Comparison of ENCODE assay signal across 9 cellular contexts in genomic region chr12:111412830-111413441, GRCh38. TPM values are rescaled to one million over a fixed set of nuclear protein-coding genes. Genes with fewer than 3 reads are reported as not detected.
DNase-seq lines count a peak whose midpoint lies in the region; ATAC-seq, FAIRE-seq and TF ChIP-seq lines count a peak whose summit lies in the region.
"Had no signal": no experiment of that assay in that cellular context is flagged by ENCODE, and none has a peak within 500 bp of the region (broad histone marks: within the 10 kb centered on the region; RNA-seq: fewer than 3 reads in every experiment).

No MANE protein-coding gene starts in this region.

- POLR2A ChIA-PET in A673 (lab: Charles Lee; ENCODE audit: low non-redundant PET) (interaction anchor here (1.1 kb wide), 1 partner anchor 16 kb away, joined by 7 read pairs; no protein-coding TSS in a partner anchor), K562 (lab: Yijun Ruan, JAX) (interaction anchor here (0.6 to 4.0 kb wide), 11 partner anchors 8 to 1652 kb away, joined by 3 to 24 read pairs (median 4); no protein-coding TSS in a partner anchor)

- FAIRE-seq in K562 (lab: Jason Lieb, UNC): peak; percentile 66

- H3K9me2 ChIP-seq in GM23338 (ENCODE audit: insufficient read depth): no peaks in the 10 kb centered on the region

- TF ChIP-seq CTCF in A673 (conservative IDR thresholded peaks at IDR 0.05; ENCODE audit: low read depth, low read length): no peak
- no peak for TF ChIP-seq CTCF in GM23338 (conservative IDR thresholded peaks at IDR 0.05; ENCODE audit: low read depth in 2 of 2)
- TF ChIP-seq CTCF in K562 (IDR thresholded peaks at IDR 0.05 in 2 of 3, conservative IDR thresholded peaks at IDR 0.05 in 1 of 3; ENCODE audit: insufficient read depth in 2 of 3, low read depth in 1 of 3, low read length in 3 of 3): no peak
- no peak for TF ChIP-seq CTCF in natural killer cell (IDR thresholded peaks at IDR 0.05)

- H3K27ac Mint-ChIP-seq in GM23338 (peak overlapping the region; percentile 44), natural killer cell (peak overlapping the region; percentile 91 to 96)

- H3K4me3 ChIP-seq in A673 (ENCODE audit: low read depth, low read length, poor library complexity, severe bottlenecking) (no peak overlapping the region), GM23338 (peak overlapping the region; percentile 26), K562 (no peak overlapping the region), MG63 (no peak overlapping the region)

- TF ChIP-seq RAD21 in K562 (CRISPR knock-in tag; conservative IDR thresholded peaks at IDR 0.05 in 1 of 2, IDR thresholded peaks at IDR 0.05 in 1 of 2): no peak

- peaks cover 62% of the 10 kb centered on the region for H3K4me1 ChIP-seq in A673 (ENCODE audit: insufficient read depth, low read length, poor library complexity, severe bottlenecking)
- peaks cover 63% of the 10 kb centered on the region for H3K4me1 ChIP-seq in GM23338 (ENCODE audit: insufficient read depth)
- peaks cover 57 to 61% of the 10 kb centered on the region in 2 experiments for H3K4me1 ChIP-seq in K562 (replicated peaks in 1 of 2; ENCODE audit: control insufficient read depth in 2 of 2, insufficient read depth in 2 of 2, low read length in 2 of 2)

- H2AFZ ChIP-seq in GM23338: no peak overlapping the region
- no peak overlapping the region for H2AFZ ChIP-seq in K562 (ENCODE audit: low read depth, low read length)

- TF ChIP-seq EP300 in K562 (IDR thresholded peaks at IDR 0.05; ENCODE audit: low read length): no peak

- in situ Hi-C loops in K562 (cut with MboI): no loop called here

- H3K4me1 Mint-ChIP-seq in GM23338 (peaks cover 66% of the 10 kb centered on the region), natural killer cell (peaks cover 55 to 77% of the 10 kb centered on the region in 2 donors)

- ATAC-seq in GM23338: no peak
- ATAC-seq in K562: no peak
- ATAC-seq in natural killer cell: no peak

- BruUV-seq in A673 (replicated peaks; lab: Mats Ljungman, UMichigan): no TSS peak
- no TSS peak for BruUV-seq in K562 (replicated peaks; lab: Mats Ljungman, UMichigan)

- H3K36me3 ChIP-seq in A673 (ENCODE audit: insufficient read depth, low read length, poor library complexity, severe bottlenecking): peaks cover 6% of the 10 kb centered on the region
- no peaks in the 10 kb centered on the region for H3K36me3 ChIP-seq in GM23338 (ENCODE audit: insufficient read depth)
- peaks cover 79% of the 10 kb centered on the region for H3K36me3 ChIP-seq in K562 (ENCODE audit: control insufficient read depth, insufficient read depth, low read length)
- H3K36me3 ChIP-seq in MG63: peaks cover 17% of the 10 kb centered on the region

- H3K4me2 ChIP-seq in GM23338 (peak overlapping the region; percentile 69), K562 (ENCODE audit: insufficient read depth, low read length) (peak overlapping the region; percentile 27)

- H3K4me3 Mint-ChIP-seq in GM23338: peak overlapping the region; percentile 14; the same call in 1 of the 3 replicates
- peak overlapping the region; percentile 90 for H3K4me3 Mint-ChIP-seq in natural killer cell

- H3K27me3 ChIP-seq in A673 (replicated peaks; ENCODE audit: insufficient read depth, low read depth, low read length, poor library complexity) (no peaks in the 10 kb centered on the region), GM23338 (ENCODE audit: insufficient read depth) (no peaks in the 10 kb centered on the region), K562 (ENCODE audit: control insufficient read depth in 2 of 2, insufficient read depth in 2 of 2, low read length in 2 of 2) (no peaks in the 10 kb centered on the region), MG63 (no peaks in the 10 kb centered on the region)

- H4K20me1 ChIP-seq in GM23338 (replicated peaks; ENCODE audit: insufficient read depth) (peaks cover 52% of the 10 kb centered on the region), K562 (replicated peaks; ENCODE audit: control insufficient read depth, insufficient read depth, low read length) (peaks cover 64% of the 10 kb centered on the region)

- DNase-seq in A673 (ENCODE audit: low spot score) (no peak), GM23338 (ENCODE audit: low spot score) (no peak), K562 (ENCODE audit: extremely low read depth in 1 of 4, low spot score in 3 of 4) (peak in 1 of 4 experiments; percentile 57), natural killer cell (no peak), DMS 273 treated with DMSO at 0.1 percent for 48 hours (lab: John Stamatoyannopoulos, UW) (no peak), MG63 (no peak), HCEC 1CT (no peak), NCI-H2081 treated with DMSO at 0.1 percent for 48 hours (lab: John Stamatoyannopoulos, UW) (no peak)
- DNase-seq: activated CD4-positive, alpha-beta T cell treated with anti-CD3 and anti-CD28 coated beads, Interleukin-2, amount 50 U/mL, for 4 hours had no signal

- no peak for TF ChIP-seq POLR2A in K562 (conservative IDR thresholded peaks at IDR 0.05)

- peaks cover 100% of the 10 kb centered on the region for H3K79me2 ChIP-seq in GM23338 (replicated peaks; ENCODE audit: insufficient read depth)
- peaks cover 98% of the 10 kb centered on the region for H3K79me2 ChIP-seq in K562 (ENCODE audit: control insufficient read depth, insufficient read depth, low read length)

- H3F3A ChIP-seq in GM23338 (replicated peaks; ENCODE audit: low read depth): peaks cover 11% of the 10 kb centered on the region; the same call in 1 of the 2 replicates

- CTCF ChIA-PET in A673 (lab: Charles Lee): interaction anchor here (1.4 to 2.1 kb wide), 2 partner anchors 16 to 39 kb away, joined by 9 to 10 read pairs; no protein-coding TSS in a partner anchor
- CTCF ChIA-PET in K562 (lab: Yijun Ruan, JAX; ENCODE audit: low intra/inter-chr PET ratio): no interaction called here

- peaks cover 19% of the 10 kb centered on the region for H3K9me1 ChIP-seq in K562 (ENCODE audit: control insufficient read depth, insufficient read depth, low read length)

- H3K36me3 Mint-ChIP-seq in GM23338 (ENCODE audit: low read depth): peaks cover 18% of the 10 kb centered on the region
- H3K36me3 Mint-ChIP-seq in natural killer cell: no peaks in the 10 kb centered on the region

- H3K9ac ChIP-seq in K562 (ENCODE audit: insufficient read depth in 1 of 2, low read depth in 2 of 2, low read length in 2 of 2): peak overlapping the region; percentile 30 to 56; a peak in 3 of 4 replicates

- H3K27me3 Mint-ChIP-seq in GM23338 (ENCODE audit: insufficient read depth, low read depth, poor library complexity) (peaks cover 16% of the 10 kb centered on the region), natural killer cell (ENCODE audit: low read depth in 2 of 2) (no peaks in the 10 kb centered on the region)

- intact Hi-C loops in A673 (cut with micrococcal nuclease; ENCODE audit: unreplicated experiment) (no loop called here), K562 (cut with micrococcal nuclease) (no loop called here), natural killer cell (cut with micrococcal nuclease) (no loop called here)

- H3K27ac ChIP-seq in A673 (ENCODE audit: low read depth, low read length, poor library complexity, severe bottlenecking): peak overlapping the region; percentile 91
- H3K27ac ChIP-seq in GM23338 (ENCODE audit: low read depth): peak overlapping the region; percentile 90
- peak overlapping the region; percentile 92 for H3K27ac ChIP-seq in K562 (ENCODE audit: extremely low read depth, low read depth, low read length)

- 41% methylated on average over 6 of the region's 6 CpGs for WGBS in K562 (ENCODE audit: insufficient coverage, low coverage, missing lambda C conversion rate)

- H3K9me3 Mint-ChIP-seq in GM23338 (no peaks in the 10 kb centered on the region), natural killer cell (no peaks in the 10 kb centered on the region)

- no peaks in the 10 kb centered on the region for H3K9me3 ChIP-seq in A673 (ENCODE audit: low read depth, low read length, poor library complexity, severe bottlenecking)
- H3K9me3 ChIP-seq in K562 (replicated peaks; ENCODE audit: control insufficient read depth, insufficient read depth, low read depth, low read length): no peaks in the 10 kb centered on the region
- no peaks in the 10 kb centered on the region for H3K9me3 ChIP-seq in MG63

RNA-seq across cellular contexts. Expression of gene SH2B3, which starts 7.2 kb away (rescaled TPM):
- total RNA-seq in A673 (2021) (109 and 133 TPM in 2 replicates), K562 (2014; rRNA removed) (46.7 and 52.0 TPM in 2 replicates), K562 (2014; rRNA removed; fragmentation: Illumina TruSeq; extraction: Trizol) (37.4 and 46.7 TPM in 2 replicates), K562 (2015; rRNA removed; fragmentation: Illumina TruSeq; extraction: Trizol) (22.9 and 23.4 TPM in 2 replicates), K562 (2021) (63.8 and 75.3 TPM in 2 replicates), natural killer cell (10 to 100 TPM; 68.1 to 81.3 (median 68.4) TPM)
- total RNA-seq in GM23338 (2014; rRNA removed; shearing (Covaris generic)): 59.0 and 59.3 TPM in 2 replicates
- polyA plus RNA-seq in GM23338 (2016; fragmentation: Nextera tagmentation; extraction: Ambion mirVana) (7.6 and 8.1 TPM in 2 replicates), K562 (2011; rRNA removed) (28.2 and 32.5 TPM in 2 replicates), K562 (2014; fragmentation: Illumina TruSeq; extraction: Trizol) (59.9 and 64.4 TPM in 2 replicates), K562 (2014; fragmentation: Nextera tagmentation; extraction: Ambion mirVana) (10 to 100 TPM; 10.8 to 14.3 TPM), K562 (2014; rRNA removed) (38.6 and 41.3 TPM in 2 replicates)
- 50.2 and 69.6 TPM in 2 replicates for total RNA-seq in K562 (2011; cell fraction: chromatin; rRNA removed; ENCODE audit: low replicate concordance)
- 38.4 and 40.4 TPM in 2 replicates for total RNA-seq in K562 (2011; cell fraction: nucleolus; rRNA removed)
- 52.1 and 86.9 TPM in 2 replicates for total RNA-seq in K562 (2011; cell fraction: nucleoplasm; rRNA removed)
- 33.3 and 57.9 TPM in 2 replicates for polyA plus RNA-seq in K562 (2011; cell fraction: cytosol; rRNA removed)
- polyA plus RNA-seq in K562 (2011; cell fraction: nucleus; rRNA removed): 25.5 and 39.5 TPM in 2 replicates
- 29.2 and 33.2 TPM in 2 replicates for polyA plus RNA-seq in K562 (2012)
- polyA minus RNA-seq in K562 (2011; rRNA and poly(A)+ RNA removed): 22.2 and 28.8 TPM in 2 replicates
- 40.8 and 46.0 TPM in 2 replicates for polyA minus RNA-seq in K562 (2011; cell fraction: cytosol; rRNA and poly(A)+ RNA removed)
- 10.2 and 14.4 TPM in 2 replicates for polyA minus RNA-seq in K562 (2011; cell fraction: nucleus; rRNA and poly(A)+ RNA removed)
- 12.8 and 15.8 TPM in 2 replicates for total RNA-seq in MG63 (2014; rRNA removed; shearing (Covaris generic); ENCODE audit: low replicate concordance)

RNA-seq across cellular contexts. Expression of gene PHETA1, which starts 44.0 kb away (rescaled TPM):
- total RNA-seq in A673 (2021) (5.7 and 6.6 TPM in 2 replicates), K562 (2014; rRNA removed) (6.2 and 8.0 TPM in 2 replicates), K562 (2014; rRNA removed; fragmentation: Illumina TruSeq; extraction: Trizol) (1.3 and 1.5 TPM in 2 replicates), K562 (2015; rRNA removed; fragmentation: Illumina TruSeq; extraction: Trizol) (3.0 and 3.5 TPM in 2 replicates), K562 (2021) (8.9 and 12.4 TPM in 2 replicates), natural killer cell (1 to 10 TPM; 3.4 to 3.8 (median 3.5) TPM)
- total RNA-seq in GM23338 (2014; rRNA removed; shearing (Covaris generic)): 12.9 and 15.4 TPM in 2 replicates
- polyA plus RNA-seq in GM23338 (2016; fragmentation: Nextera tagmentation; extraction: Ambion mirVana) (4.8 and 5.3 TPM in 2 replicates), K562 (2011; rRNA removed) (2.2 and 2.5 TPM in 2 replicates), K562 (2014; fragmentation: Illumina TruSeq; extraction: Trizol) (3.4 and 5.7 TPM in 2 replicates), K562 (2014; fragmentation: Nextera tagmentation; extraction: Ambion mirVana) (under 1 TPM; 0.03 to 0.17 TPM), K562 (2014; rRNA removed) (6.9 and 7.2 TPM in 2 replicates)
- 4.2 and 14.8 TPM in 2 replicates for total RNA-seq in K562 (2011; cell fraction: chromatin; rRNA removed; ENCODE audit: low replicate concordance)
- 14.1 and 15.7 TPM in 2 replicates for total RNA-seq in K562 (2011; cell fraction: nucleolus; rRNA removed)
- 6.2 and 8.2 TPM in 2 replicates for total RNA-seq in K562 (2011; cell fraction: nucleoplasm; rRNA removed)
- 2.8 and 8.2 TPM in 2 replicates for polyA plus RNA-seq in K562 (2011; cell fraction: cytosol; rRNA removed)
- polyA plus RNA-seq in K562 (2011; cell fraction: nucleus; rRNA removed): 6.7 and 12.1 TPM in 2 replicates
- polyA plus RNA-seq in K562 (2012): 6.0 and 7.5 TPM in 2 replicates
- polyA minus RNA-seq in K562 (2011; rRNA and poly(A)+ RNA removed): 0.84 and 1.5 TPM in 2 replicates
- 2.2 and 4.1 TPM in 2 replicates for polyA minus RNA-seq in K562 (2011; cell fraction: cytosol; rRNA and poly(A)+ RNA removed)
- polyA minus RNA-seq in K562 (2011; cell fraction: nucleus; rRNA and poly(A)+ RNA removed): 3.6 and 4.3 TPM in 2 replicates
- 11.2 and 12.6 TPM in 2 replicates for total RNA-seq in MG63 (2014; rRNA removed; shearing (Covaris generic); ENCODE audit: low replicate concordance)
